17 cellular contexts compared by ENCODE assay signal in genomic region chr11:628056-628455, GRCh38. TPM values are rescaled to one million over a fixed set of nuclear protein-coding genes. Genes with fewer than 3 reads are reported as not detected.
A peak's percentile ranks its signal among the peaks of the same experiment; 100 is the strongest.
DNase-seq lines count a peak whose midpoint lies in the region; ATAC-seq and TF ChIP-seq lines count a peak whose summit lies in the region.
"Had no signal": no experiment of that assay in that cellular context is flagged by ENCODE, and none has a peak within 500 bp of the region (broad histone marks: within the 10 kb centered on the region; RNA-seq: fewer than 3 reads in every experiment).

No MANE protein-coding gene starts in this region.

- H3K4me1 Mint-ChIP-seq in activated CD8-positive, alpha-beta T cell treated with anti-CD3 and anti-CD28 coated beads, Interleukin-2, amount 10 ng/mL, durations not matched to agents 7 days and 5 days (ENCODE audit: low read depth) = peaks cover 21% of the 10 kb centered on the region
- peaks cover 20% of the 10 kb centered on the region for H3K4me1 Mint-ChIP-seq in CD14-positive monocyte

- DNase-seq in right cardiac atrium = peak in 2 of 3 donors; percentile 43 to 58
- DNase-seq in heart right ventricle = no peak
- DNase-seq in activated CD8-positive, alpha-beta T cell treated with anti-CD3 and anti-CD28 coated beads, Interleukin-2, amount 10 ng/mL, durations not matched to agents 7 days and 5 days = no peak
- peak in 2 of 3 donors; percentile 35 to 53 for DNase-seq in mucosa of descending colon
- DNase-seq in GM19240 (ENCODE audit: insufficient read length, low spot score) = no peak
- no peak for DNase-seq in CD14-positive monocyte (ENCODE audit: low spot score)
- no peak for DNase-seq in RKO (ENCODE audit: low spot score)
- no peak for DNase-seq in NCI-H446 treated with DMSO at 0.1 percent for 48 hours (lab: John Stamatoyannopoulos, UW)
- DNase-seq: GF-D8, NCI-H526 treated with DMSO at 0.1 percent for 48 hours, SK-N-SH had no signal

- peak overlapping the region; percentile 39 for H3K27ac Mint-ChIP-seq in activated CD8-positive, alpha-beta T cell treated with anti-CD3 and anti-CD28 coated beads, Interleukin-2, amount 10 ng/mL, durations not matched to agents 7 days and 5 days
- H3K27ac Mint-ChIP-seq in CD14-positive monocyte = no peak overlapping the region

- intact Hi-C loops in right cardiac atrium (cut with DNase I) = no loop called here
- intact Hi-C loops in heart right ventricle (cut with DNase I) = loop anchor here in 1 of 10 donors (10.0 kb wide), 1 partner anchor 93 kb away; the partner anchor contains the start of genes HRAS and LRRC56
- intact Hi-C loops in mucosa of descending colon (cut with DNase I, micrococcal nuclease) = no loop called here
- intact Hi-C loops in CD14-positive monocyte (cut with micrococcal nuclease) = no loop called here

- H3K4me3 ChIP-seq in right cardiac atrium (ENCODE audit: low read length) (no peak overlapping the region), heart right ventricle (no peak overlapping the region), mucosa of descending colon (no peak overlapping the region)
- H3K4me3 ChIP-seq: left lung, prostate gland, tibial nerve had no signal

- H3K27me3 ChIP-seq in right cardiac atrium (ENCODE audit: control insufficient read depth, insufficient read depth) (no peaks in the 10 kb centered on the region), heart right ventricle (peaks cover 0 to 39% (median 24%) of the 10 kb centered on the region in 7 donors)

- WGBS in right cardiac atrium = 93% methylated on average over 31 of the region's 31 CpGs
- 94% methylated on average over 31 of the region's 31 CpGs for WGBS in heart right ventricle, 2 donors

- TF ChIP-seq CTCF in heart right ventricle (IDR thresholded peaks at IDR 0.05) = no peak
- TF ChIP-seq CTCF in mucosa of descending colon (IDR thresholded peaks at IDR 0.05) = no peak
- TF ChIP-seq CTCF in CD14-positive monocyte (IDR thresholded peaks at IDR 0.05) = no peak

- H3K36me3 Mint-ChIP-seq in activated CD8-positive, alpha-beta T cell treated with anti-CD3 and anti-CD28 coated beads, Interleukin-2, amount 10 ng/mL, durations not matched to agents 7 days and 5 days (ENCODE audit: low read depth) = no peaks in the 10 kb centered on the region
- H3K36me3 Mint-ChIP-seq in CD14-positive monocyte = peaks cover 12 to 18% of the 10 kb centered on the region in 2 donors

- H3K36me3 ChIP-seq in heart right ventricle (no peaks in the 10 kb centered on the region), mucosa of descending colon (ENCODE audit: low read depth) (no peaks in the 10 kb centered on the region)
- H3K36me3 ChIP-seq: left lung, prostate gland had no signal

- H3K9me3 ChIP-seq in right cardiac atrium (ENCODE audit: control insufficient read depth, low read length) (no peaks in the 10 kb centered on the region), heart right ventricle (no peaks in the 10 kb centered on the region), mucosa of descending colon (no peaks in the 10 kb centered on the region)
- H3K9me3 ChIP-seq: left lung, prostate gland, SK-N-SH, tibial nerve had no signal

- H3K9me3 Mint-ChIP-seq in activated CD8-positive, alpha-beta T cell treated with anti-CD3 and anti-CD28 coated beads, Interleukin-2, amount 10 ng/mL, durations not matched to agents 7 days and 5 days (ENCODE audit: insufficient read depth) = no peaks in the 10 kb centered on the region
- H3K9me3 Mint-ChIP-seq in CD14-positive monocyte = peaks cover 0 to 16% (median 8%) of the 10 kb centered on the region in 7 donors

- POLR2A ChIA-PET in activated CD8-positive, alpha-beta T cell treated with anti-CD3 and anti-CD28 coated beads, Interleukin-2, amount 10 ng/mL, durations not matched to agents 7 days and 5 days (lab: Charles Lee) = no interaction called here

- no peak overlapping the region for H3K27ac ChIP-seq in right cardiac atrium (ENCODE audit: low read length)
- no peak overlapping the region for H3K27ac ChIP-seq in heart right ventricle
- H3K27ac ChIP-seq: left lung, prostate gland, tibial nerve had no signal

- ATAC-seq in right cardiac atrium = no peak
- ATAC-seq in heart right ventricle = no peak
- ATAC-seq in activated CD8-positive, alpha-beta T cell treated with anti-CD3 and anti-CD28 coated beads, Interleukin-2, amount 10 ng/mL, durations not matched to agents 7 days and 5 days = no peak
- ATAC-seq in mucosa of descending colon = no peak

- H3K4me3 Mint-ChIP-seq in activated CD8-positive, alpha-beta T cell treated with anti-CD3 and anti-CD28 coated beads, Interleukin-2, amount 10 ng/mL, durations not matched to agents 7 days and 5 days = no peak overlapping the region
- H3K4me3 Mint-ChIP-seq in CD14-positive monocyte = peak overlapping the region in 1 of 2 donors; percentile 87

- peaks cover 11% of the 10 kb centered on the region for H3K27me3 Mint-ChIP-seq in activated CD8-positive, alpha-beta T cell treated with anti-CD3 and anti-CD28 coated beads, Interleukin-2, amount 10 ng/mL, durations not matched to agents 7 days and 5 days (ENCODE audit: low read depth)
- H3K27me3 Mint-ChIP-seq in CD14-positive monocyte (ENCODE audit: low read depth in 3 of 3) = peaks cover 40 to 47% (median 41%) of the 10 kb centered on the region in 3 donors

- CTCF ChIA-PET in activated CD8-positive, alpha-beta T cell treated with anti-CD3 and anti-CD28 coated beads, Interleukin-2, amount 10 ng/mL, durations not matched to agents 7 days and 5 days (lab: Charles Lee) = no interaction called here

- H3K4me1 ChIP-seq in right cardiac atrium (ENCODE audit: control insufficient read depth, insufficient read depth, low read length) = no peaks in the 10 kb centered on the region
- H3K4me1 ChIP-seq in heart right ventricle = peaks cover 0 to 12% (median 4%) of the 10 kb centered on the region in 9 donors
- peaks cover 14% of the 10 kb centered on the region for H3K4me1 ChIP-seq in mucosa of descending colon (ENCODE audit: low read depth)
- H3K4me1 ChIP-seq: prostate gland had no signal

RNA-seq across cellular contexts. Expression of gene SCT, which starts 1.1 kb away (rescaled TPM):
- 1 to 10 TPM in 2 of 4 donors, under 1 TPM in 1, not detected in 1; 0.79 to 1.2 (median 1.1) TPM for total RNA-seq in right cardiac atrium
- polyA plus RNA-seq in right cardiac atrium = not detected
- 1 to 10 TPM in 2 of 10 donors, under 1 TPM in 1, not detected in 7; 0.99 to 2.0 (median 1.0) TPM for total RNA-seq in heart right ventricle
- under 1 TPM in 1 of 2 donors, not detected in 1; 0.64 TPM for polyA plus RNA-seq in heart right ventricle
- total RNA-seq in activated CD8-positive, alpha-beta T cell treated with anti-CD3 and anti-CD28 coated beads, Interleukin-2, amount 10 ng/mL, durations not matched to agents 7 days and 5 days = not detected
- total RNA-seq in mucosa of descending colon = 1 to 10 TPM in 2 of 3 donors, not detected in 1; 1.0 TPM
- polyA plus RNA-seq in CD14-positive monocyte = not detected
- total RNA-seq: dermis microvascular lymphatic vessel endothelial cell, left lung, prostate gland, tibial nerve had no signal
- polyA plus RNA-seq: adipose tissue, BJ, SK-N-SH had no signal

RNA-seq across cellular contexts. Expression of gene CDHR5, which starts 3.3 kb away (rescaled TPM):
- not detected for total RNA-seq in right cardiac atrium
- polyA plus RNA-seq in right cardiac atrium = 0.02 TPM
- not detected for total RNA-seq in heart right ventricle
- not detected for polyA plus RNA-seq in heart right ventricle
- total RNA-seq in activated CD8-positive, alpha-beta T cell treated with anti-CD3 and anti-CD28 coated beads, Interleukin-2, amount 10 ng/mL, durations not matched to agents 7 days and 5 days = not detected
- total RNA-seq in mucosa of descending colon = 100 to 1,000 TPM; 195 to 549 (median 316) TPM
- under 1 TPM; 0.18 TPM for polyA plus RNA-seq in CD14-positive monocyte
- total RNA-seq: dermis microvascular lymphatic vessel endothelial cell, left lung, tibial nerve had no signal
- polyA plus RNA-seq: BJ, SK-N-SH had no signal

RNA-seq across cellular contexts. Expression of gene DRD4, which starts 9.0 kb away (rescaled TPM):
- total RNA-seq in right cardiac atrium = 1 to 10 TPM in 1 of 4 donors, under 1 TPM in 2, not detected in 1; 0.26 to 1.0 (median 0.29) TPM
- 0.14 TPM for polyA plus RNA-seq in right cardiac atrium
- under 1 TPM in 6 of 10 donors, not detected in 4; 0.19 to 0.72 (median 0.49) TPM for total RNA-seq in heart right ventricle
- polyA plus RNA-seq in heart right ventricle = under 1 TPM in 1 of 2 donors, not detected in 1; 0.09 TPM
- under 1 TPM; 0.42 to 0.76 TPM for total RNA-seq in activated CD8-positive, alpha-beta T cell treated with anti-CD3 and anti-CD28 coated beads, Interleukin-2, amount 10 ng/mL, durations not matched to agents 7 days and 5 days
- total RNA-seq in mucosa of descending colon = 1 to 10 TPM; 1.2 to 2.4 (median 1.8) TPM
- not detected for polyA plus RNA-seq in CD14-positive monocyte
- polyA plus RNA-seq: BJ, SK-N-SH had no signal

RNA-seq across cellular contexts. Expression of gene IRF7, which starts 12.3 kb away (rescaled TPM):
- 10 to 100 TPM in 3 of 4 donors, 1 to 10 TPM in 1; 9.4 to 19.2 (median 13.5) TPM for total RNA-seq in right cardiac atrium
- 14.8 TPM for polyA plus RNA-seq in right cardiac atrium
- 10 to 100 TPM in 5 of 10 donors, 1 to 10 TPM in 5; 4.5 to 20.2 (median 9.9) TPM for total RNA-seq in heart right ventricle
- 10 to 100 TPM; 12.2 to 48.4 TPM for polyA plus RNA-seq in heart right ventricle
- 100 to 1,000 TPM; 120 to 136 TPM for total RNA-seq in activated CD8-positive, alpha-beta T cell treated with anti-CD3 and anti-CD28 coated beads, Interleukin-2, amount 10 ng/mL, durations not matched to agents 7 days and 5 days
- total RNA-seq in mucosa of descending colon = 10 to 100 TPM; 26.9 to 36.1 (median 27.8) TPM
- 10 to 100 TPM; 38.6 to 42.9 TPM for polyA plus RNA-seq in CD14-positive monocyte

RNA-seq across cellular contexts. Expression of gene PHRF1, which starts 51.8 kb away (rescaled TPM):
- 10 to 100 TPM; 18.2 to 20.8 (median 20.1) TPM for total RNA-seq in right cardiac atrium
- polyA plus RNA-seq in right cardiac atrium = 17.0 TPM
- total RNA-seq in heart right ventricle = 10 to 100 TPM; 14.7 to 23.0 (median 18.5) TPM
- polyA plus RNA-seq in heart right ventricle = 10 to 100 TPM; 10.5 to 19.1 TPM
- 10 to 100 TPM; 53.7 to 58.1 TPM for total RNA-seq in activated CD8-positive, alpha-beta T cell treated with anti-CD3 and anti-CD28 coated beads, Interleukin-2, amount 10 ng/mL, durations not matched to agents 7 days and 5 days
- total RNA-seq in mucosa of descending colon = 10 to 100 TPM; 35.0 to 40.2 (median 35.0) TPM
- 1 to 10 TPM; 1.3 to 3.3 TPM for polyA plus RNA-seq in CD14-positive monocyte

Comparison
In these comparisons a context has a peak if more than half of its experiments do, and no peak if none do; other contexts are left out.
1. DNase-seq: peak in right cardiac atrium (2 of 3) and mucosa of descending colon (2 of 3); none in heart right ventricle (0 of 2), activated CD8-positive, alpha-beta T cell treated with anti-CD3 and anti-CD28 coated beads, Interleukin-2, amount 10 ng/mL, durations not matched to agents 7 days and 5 days (single experiment), GM19240 (single experiment), CD14-positive monocyte (single experiment), RKO (single experiment) and NCI-H446 treated with DMSO at 0.1 percent for 48 hours (single experiment).
2. RNA of gene CDHR5, which starts 3.3 kb away (total RNA-seq): 195 to 549 TPM in mucosa of descending colon; not detected in activated CD8-positive, alpha-beta T cell treated with anti-CD3 and anti-CD28 coated beads, Interleukin-2, amount 10 ng/mL, durations not matched to agents 7 days and 5 days, not detected in right cardiac atrium and not detected in heart right ventricle; every median in the first group is over 100 times any median in the second.